Comparison of ENCODE assay signal across 1 cellular context in the genomic region with DNA sequence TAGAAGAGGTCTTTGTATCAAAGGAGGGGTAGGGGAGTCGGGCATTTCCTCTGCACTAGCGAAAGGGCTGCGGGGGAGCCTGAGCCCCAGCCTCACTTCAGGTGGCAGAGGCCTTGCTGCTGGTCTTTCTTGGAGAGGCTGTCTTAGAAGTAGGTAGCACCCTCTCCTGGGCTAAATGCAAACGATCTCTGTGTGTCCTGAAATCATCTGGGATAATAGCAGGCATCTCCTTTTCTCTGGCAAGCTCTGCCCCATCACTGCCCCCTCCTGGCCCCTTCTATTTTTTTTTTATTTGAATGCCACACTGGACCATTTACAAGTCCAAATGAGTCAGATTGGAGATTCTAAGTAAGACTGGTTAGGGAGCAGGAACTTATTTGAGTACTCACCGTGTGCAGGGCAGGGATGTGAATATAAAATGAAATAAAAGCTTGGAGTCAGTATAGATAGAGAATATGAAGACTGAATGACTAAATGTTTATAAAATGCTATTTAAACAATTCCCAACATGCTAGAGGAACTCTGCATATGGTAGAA.
TF ChIP-seq lines count a peak whose summit lies in the region.

No MANE protein-coding gene starts in this region.

TF ChIP-seq in HepG2, 621 proteins besides CTCF, POLR2A, EP300 and RAD21 (continued from another document and continues in another):
- TF ChIP-seq REST (IDR thresholded peaks at IDR 0.05; ENCODE audit: borderline replicate concordance in 1 of 2, low read depth in 1 of 2, low read length in 2 of 2) (no peak), ARID3A (IDR thresholded peaks at IDR 0.05; ENCODE audit: low read depth, low read length) (peak; percentile 83), BHLHE40 (IDR thresholded peaks at IDR 0.05; ENCODE audit: low read length) (no peak), RCOR2 (CRISPR knock-in tag; IDR thresholded peaks at IDR 0.05) (peak; percentile 51; the same call in 1 of the 2 replicates), DMTF1 (CRISPR knock-in tag; IDR thresholded peaks at IDR 0.05) (no peak), ZFX (CRISPR knock-in tag; IDR thresholded peaks at IDR 0.05; ENCODE audit: low read depth) (peak; percentile 41; the same call in 1 of the 2 replicates), IRF2 (CRISPR knock-in tag; IDR thresholded peaks at IDR 0.05) (0 out of 2 replicates have a peak, but pooled peaks have one; percentile 70), ZMYM2 (CRISPR knock-in tag; IDR thresholded peaks at IDR 0.05) (no peak), ZNF580 (CRISPR knock-in tag; IDR thresholded peaks at IDR 0.05; ENCODE audit: borderline replicate concordance, low read depth) (peak; percentile 81; the same call in 1 of the 2 replicates), MED1 (CRISPR knock-in tag; IDR thresholded peaks at IDR 0.05) (0 out of 2 replicates have a peak, but pooled peaks have one; percentile 41), MIXL1 (CRISPR knock-in tag; IDR thresholded peaks at IDR 0.05) (peak; percentile 54; the same call in 1 of the 2 replicates), ZNF256 (CRISPR knock-in tag; conservative IDR thresholded peaks at IDR 0.05) (no peak), ZSCAN9 (CRISPR knock-in tag; IDR thresholded peaks at IDR 0.05; ENCODE audit: borderline replicate concordance) (0 out of 2 replicates have a peak, but pooled peaks have one; percentile 40), ZNF503 (CRISPR knock-in tag; IDR thresholded peaks at IDR 0.05) (no peak), GMEB1 (CRISPR knock-in tag; IDR thresholded peaks at IDR 0.05; ENCODE audit: borderline replicate concordance) (no peak), CBFB (CRISPR knock-in tag; IDR thresholded peaks at IDR 0.05) (0 out of 2 replicates have a peak, but pooled peaks have one; percentile 35), ZMYM4 (CRISPR knock-in tag; IDR thresholded peaks at IDR 0.05) (peak; percentile 33; the same call in 1 of the 2 replicates), ZNF275 (CRISPR knock-in tag; IDR thresholded peaks at IDR 0.05; ENCODE audit: borderline replicate concordance) (no peak), BRF2 (CRISPR knock-in tag; IDR thresholded peaks at IDR 0.05) (no peak)
- TF ChIP-seq, protein P1, sequence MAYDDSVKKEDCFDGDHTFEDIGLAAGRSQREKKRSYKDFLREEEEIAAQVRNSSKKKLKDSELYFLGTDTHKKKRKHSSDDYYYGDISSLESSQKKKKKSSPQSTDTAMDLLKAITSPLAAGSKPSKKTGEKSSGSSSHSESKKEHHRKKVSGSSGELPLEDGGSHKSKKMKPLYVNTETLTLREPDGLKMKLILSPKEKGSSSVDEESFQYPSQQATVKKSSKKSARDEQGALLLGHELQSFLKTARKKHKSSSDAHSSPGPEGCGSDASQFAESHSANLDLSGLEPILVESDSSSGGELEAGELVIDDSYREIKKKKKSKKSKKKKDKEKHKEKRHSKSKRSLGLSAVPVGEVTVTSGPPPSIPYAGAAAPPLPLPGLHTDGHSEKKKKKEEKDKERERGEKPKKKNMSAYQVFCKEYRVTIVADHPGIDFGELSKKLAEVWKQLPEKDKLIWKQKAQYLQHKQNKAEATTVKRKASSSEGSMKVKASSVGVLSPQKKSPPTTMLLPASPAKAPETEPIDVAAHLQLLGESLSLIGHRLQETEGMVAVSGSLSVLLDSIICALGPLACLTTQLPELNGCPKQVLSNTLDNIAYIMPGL (CRISPR knock-in tag; IDR thresholded peaks at IDR 0.05; ENCODE audit: borderline replicate concordance in 1 of 2, low read depth in 1 of 2), result peak; percentile 43 to 56; a peak in 2 of 4 replicates
- TF ChIP-seq, protein P2, sequence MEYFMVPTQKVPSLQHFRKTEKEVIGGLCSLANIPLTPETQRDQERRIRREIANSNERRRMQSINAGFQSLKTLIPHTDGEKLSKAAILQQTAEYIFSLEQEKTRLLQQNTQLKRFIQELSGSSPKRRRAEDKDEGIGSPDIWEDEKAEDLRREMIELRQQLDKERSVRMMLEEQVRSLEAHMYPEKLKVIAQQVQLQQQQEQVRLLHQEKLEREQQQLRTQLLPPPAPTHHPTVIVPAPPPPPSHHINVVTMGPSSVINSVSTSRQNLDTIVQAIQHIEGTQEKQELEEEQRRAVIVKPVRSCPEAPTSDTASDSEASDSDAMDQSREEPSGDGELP (IDR thresholded peaks at IDR 0.05; ENCODE audit: borderline replicate concordance, low read depth), result peak; percentile 42; the same call in 1 of the 2 replicates
- TF ChIP-seq, protein P3, sequence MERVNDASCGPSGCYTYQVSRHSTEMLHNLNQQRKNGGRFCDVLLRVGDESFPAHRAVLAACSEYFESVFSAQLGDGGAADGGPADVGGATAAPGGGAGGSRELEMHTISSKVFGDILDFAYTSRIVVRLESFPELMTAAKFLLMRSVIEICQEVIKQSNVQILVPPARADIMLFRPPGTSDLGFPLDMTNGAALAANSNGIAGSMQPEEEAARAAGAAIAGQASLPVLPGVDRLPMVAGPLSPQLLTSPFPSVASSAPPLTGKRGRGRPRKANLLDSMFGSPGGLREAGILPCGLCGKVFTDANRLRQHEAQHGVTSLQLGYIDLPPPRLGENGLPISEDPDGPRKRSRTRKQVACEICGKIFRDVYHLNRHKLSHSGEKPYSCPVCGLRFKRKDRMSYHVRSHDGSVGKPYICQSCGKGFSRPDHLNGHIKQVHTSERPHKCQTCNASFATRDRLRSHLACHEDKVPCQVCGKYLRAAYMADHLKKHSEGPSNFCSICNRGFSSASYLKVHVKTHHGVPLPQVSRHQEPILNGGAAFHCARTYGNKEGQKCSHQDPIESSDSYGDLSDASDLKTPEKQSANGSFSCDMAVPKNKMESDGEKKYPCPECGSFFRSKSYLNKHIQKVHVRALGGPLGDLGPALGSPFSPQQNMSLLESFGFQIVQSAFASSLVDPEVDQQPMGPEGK (CRISPR knock-in tag; IDR thresholded peaks at IDR 0.05), result peak; percentile 42; the same call in 1 of the 2 replicates
- TF ChIP-seq, protein P4, sequence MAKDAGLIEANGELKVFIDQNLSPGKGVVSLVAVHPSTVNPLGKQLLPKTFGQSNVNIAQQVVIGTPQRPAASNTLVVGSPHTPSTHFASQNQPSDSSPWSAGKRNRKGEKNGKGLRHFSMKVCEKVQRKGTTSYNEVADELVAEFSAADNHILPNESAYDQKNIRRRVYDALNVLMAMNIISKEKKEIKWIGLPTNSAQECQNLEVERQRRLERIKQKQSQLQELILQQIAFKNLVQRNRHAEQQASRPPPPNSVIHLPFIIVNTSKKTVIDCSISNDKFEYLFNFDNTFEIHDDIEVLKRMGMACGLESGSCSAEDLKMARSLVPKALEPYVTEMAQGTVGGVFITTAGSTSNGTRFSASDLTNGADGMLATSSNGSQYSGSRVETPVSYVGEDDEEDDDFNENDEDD (CRISPR knock-in tag; IDR thresholded peaks at IDR 0.05; ENCODE audit: borderline replicate concordance), result no peak
